9 cellular contexts compared by ENCODE assay signal in genomic region chr22:31139866-31140716, GRCh38. TPM values are rescaled to one million over a fixed set of nuclear protein-coding genes. Genes with fewer than 3 reads are reported as not detected.
DNase-seq lines count a peak whose midpoint lies in the region; ATAC-seq and TF ChIP-seq lines count a peak whose summit lies in the region.
"Had no signal": no experiment of that assay in that cellular context is flagged by ENCODE, and none has a peak within 500 bp of the region (broad histone marks: within the 10 kb centered on the region; RNA-seq: fewer than 3 reads in every experiment).

Gene PLA2G3 (minus strand): TSS chr22:31140508. CDS start chr22:31140354, 154 bp downstream.

- no peak within 1 kb of the TSS for H3K27ac ChIP-seq in IMR-90 (ENCODE audit: insufficient read depth, low read length)
- no peak within 1 kb of the TSS for H3K27ac ChIP-seq in OCI-LY7 (ENCODE audit: low read depth, low read length, poor library complexity, severe bottlenecking)

- TF ChIP-seq POLR2A in IMR-90 (IDR thresholded peaks at IDR 0.05; ENCODE audit: low read depth, low read length): no peak

- no peak within 1 kb of the TSS for H2BK15ac ChIP-seq in IMR-90 (ENCODE audit: low read depth, low read length)

- H2BK120ac ChIP-seq in IMR-90 (ENCODE audit: low read depth, low read length): no peak within 1 kb of the TSS

- H3K79me2 ChIP-seq in OCI-LY7 (ENCODE audit: insufficient read depth, low read depth, low read length): no peaks in the 10 kb centered on the region

- no peak within 1 kb of the TSS for H4K91ac ChIP-seq in IMR-90 (ENCODE audit: insufficient read depth, low read depth, low read length)

- peaks cover 4% of the 10 kb centered on the region; the same call in 1 of the 2 replicates for H3K9me3 ChIP-seq in IMR-90 (ENCODE audit: control insufficient read depth, insufficient read depth, low read length)
- H3K9me3 ChIP-seq in OCI-LY7 (ENCODE audit: low read length): no peaks in the 10 kb centered on the region

- H3K4me3 ChIP-seq in IMR-90 (ENCODE audit: insufficient read depth, low read depth, low read length) (no peak within 1 kb of the TSS), astrocyte of the spinal cord (ENCODE audit: low read depth, low read length) (peak within 1 kb of the TSS; percentile 3), OCI-LY7 (ENCODE audit: low read depth, low read length, poor library complexity, severe bottlenecking) (no peak within 1 kb of the TSS)

- H3K18ac ChIP-seq in IMR-90 (ENCODE audit: low read depth, low read length): no peak within 1 kb of the TSS

- no peak within 1 kb of the TSS for H3K14ac ChIP-seq in IMR-90 (replicated peaks; ENCODE audit: low read depth, low read length)

- H4K20me1 ChIP-seq in IMR-90 (ENCODE audit: insufficient read depth, low read length): no peaks in the 10 kb centered on the region
- no peaks in the 10 kb centered on the region for H4K20me1 ChIP-seq in OCI-LY7 (ENCODE audit: insufficient read depth, low read length)

- BruUV-seq in IMR-90 (replicated peaks; lab: Mats Ljungman, UMichigan) (no TSS peak), OCI-LY7 (replicated peaks; lab: Mats Ljungman, UMichigan) (no TSS peak)

- ATAC-seq in IMR-90 (ENCODE audit: low read depth): peak; percentile 97
- ATAC-seq in HG03354 (IDR thresholded peaks at IDR 0.05; ENCODE audit: poor library complexity, severe bottlenecking, unreplicated experiment): no peak

- no peaks in the 10 kb centered on the region for H3K9me2 ChIP-seq in OCI-LY7 (ENCODE audit: insufficient read depth, low read length)

- no peak within 1 kb of the TSS for H3K23ac ChIP-seq in IMR-90 (ENCODE audit: low read depth, low read length)

- POLR2A ChIA-PET in IMR-90 (lab: Charles Lee; ENCODE audit: unreplicated experiment) (no interaction called here), OCI-LY7 (lab: Charles Lee) (no interaction called here)

- no peak within 1 kb of the TSS for H4K5ac ChIP-seq in IMR-90 (ENCODE audit: low read depth, low read length)

- peak within 1 kb of the TSS; percentile 17 for H2AK9ac ChIP-seq in IMR-90 (replicated peaks; ENCODE audit: low read depth, low read length, poor library complexity)

- DNase-seq in AG08396 (ENCODE audit: low spot score): peak; percentile 72
- DNase-seq in IMR-90: peak; percentile 60
- DNase-seq in astrocyte of the spinal cord (ENCODE audit: low read depth, low spot score): peak; percentile 63
- peak; percentile 94 for DNase-seq in islet precursor cell
- no peak for DNase-seq in cortex of kidney (lab: John Stamatoyannopoulos, UW)
- DNase-seq in stimulated activated CD4-positive, alpha-beta T cell treated with anti-CD3 and anti-CD28 coated beads, Interleukin-15, amount 100 ng/mL, for 24 hours: no peak
- no peak for DNase-seq in OCI-LY7 (ENCODE audit: low spot score)
- DNase-seq: foreskin melanocyte had no signal

- H3K4ac ChIP-seq in IMR-90 (ENCODE audit: low read depth, low read length): no peak within 1 kb of the TSS

- H2BK20ac ChIP-seq in IMR-90 (ENCODE audit: low read depth, low read length): no peak within 1 kb of the TSS

- TF ChIP-seq CTCF in IMR-90 (conservative IDR thresholded peaks at IDR 0.05; ENCODE audit: low read depth, low read length) (0 out of 2 replicates have a peak, but pooled peaks have one; percentile 4), astrocyte of the spinal cord (IDR thresholded peaks at IDR 0.05; ENCODE audit: low read depth, low read length) (peak; percentile 19), OCI-LY7 (conservative IDR thresholded peaks at IDR 0.05; ENCODE audit: low read length) (no peak)

- H3K79me1 ChIP-seq in IMR-90 (ENCODE audit: low read depth in 1 of 2, low read length in 2 of 2): no peaks in the 10 kb centered on the region

- CTCF ChIA-PET in IMR-90 (lab: Yijun Ruan, JAX) (interaction anchor here (0.7 kb wide), 1 partner anchor 1918 kb away, joined by 3 read pairs; no protein-coding TSS in a partner anchor), OCI-LY7 (lab: Charles Lee; ENCODE audit: unreplicated experiment) (no interaction called here)

- H3K27me3 ChIP-seq in IMR-90 (ENCODE audit: control insufficient read depth, insufficient read depth, low read length): peaks cover 29% of the 10 kb centered on the region

- no peak within 1 kb of the TSS for H3K9ac ChIP-seq in IMR-90 (ENCODE audit: low read depth, low read length)

- no peak within 1 kb of the TSS for H3K56ac ChIP-seq in IMR-90 (ENCODE audit: extremely low read depth, insufficient read depth, low read length)

- no peak within 1 kb of the TSS for H3K4me2 ChIP-seq in IMR-90 (ENCODE audit: low read depth, low read length)
- H3K4me2 ChIP-seq in OCI-LY7 (ENCODE audit: low read length): no peak within 1 kb of the TSS

- no peak within 1 kb of the TSS for H2BK5ac ChIP-seq in IMR-90 (ENCODE audit: low read depth, low read length, poor library complexity, severe bottlenecking)

- H3K9me1 ChIP-seq in IMR-90 (ENCODE audit: insufficient read depth, low read length): 0 out of 2 replicates have a peak, but pooled peaks cover 5% of the 10 kb centered on the region

- no peak within 1 kb of the TSS; the same call in 1 of the 2 replicates for H2AK5ac ChIP-seq in IMR-90 (ENCODE audit: low read depth, low read length)

- intact Hi-C loops in IMR-90 (cut with micrococcal nuclease): no loop called here
- intact Hi-C loops in OCI-LY7 (cut with micrococcal nuclease; ENCODE audit: unreplicated experiment): no loop called here

- H3K4me1 ChIP-seq in IMR-90 (ENCODE audit: control insufficient read depth, insufficient read depth, low read length) (no peaks in the 10 kb centered on the region), OCI-LY7 (ENCODE audit: insufficient read depth, low read length, poor library complexity, severe bottlenecking) (no peaks in the 10 kb centered on the region)

- TF ChIP-seq RAD21 in IMR-90 (IDR thresholded peaks at IDR 0.05; ENCODE audit: low read length): no peak

- WGBS in IMR-90 (ENCODE audit: extremely low coverage in 2 of 2, insufficient read length in 1 of 2), 2 experiments: 22% methylated on average over 9 of the region's 24 CpGs; no CpG with 5 or more reads in 1 of the 2 experiments

- dilution Hi-C loops in IMR-90 (cut with HindIII; ENCODE audit: low sequenced_read_pairs, unreplicated experiment): no loop called here

- H2AFZ ChIP-seq in IMR-90 (replicated peaks; ENCODE audit: low read length, poor library complexity) (peak within 1 kb of the TSS; percentile 8), OCI-LY7 (ENCODE audit: low read length) (no peak within 1 kb of the TSS)

- in situ Hi-C loops in IMR-90 (cut with MboI; ENCODE audit: low sequenced_read_pairs): no loop called here
- in situ Hi-C loops in astrocyte of the spinal cord (cut with HindIII; ENCODE audit: low sequenced_read_pairs): no loop called here

- H3K36me3 ChIP-seq in IMR-90 (ENCODE audit: control insufficient read depth, insufficient read depth, low read length) (no peaks in the 10 kb centered on the region), OCI-LY7 (ENCODE audit: insufficient read depth, low read length) (no peaks in the 10 kb centered on the region)

- H4K8ac ChIP-seq in IMR-90 (ENCODE audit: low read depth in 2 of 2, low read length in 2 of 2): no peak within 1 kb of the TSS

TF ChIP-seq in IMR-90, 13 proteins besides CTCF, POLR2A, EP300 and RAD21:
- no peak for TF ChIP-seq FOS (IDR thresholded peaks at IDR 0.05; ENCODE audit: low read depth, low read length)
- no peak for TF ChIP-seq CEBPB (IDR thresholded peaks at IDR 0.05; ENCODE audit: low read depth, low read length)
- no peak for TF ChIP-seq MAZ (IDR thresholded peaks at IDR 0.05; ENCODE audit: borderline replicate concordance, low read depth, low read length)
- no peak for TF ChIP-seq ELK1 (IDR thresholded peaks at IDR 0.05; ENCODE audit: borderline replicate concordance, low read depth, low read length)
- TF ChIP-seq SMC3 (IDR thresholded peaks at IDR 0.05; ENCODE audit: low read depth, low read length): no peak
- no peak for TF ChIP-seq RFX5 (IDR thresholded peaks at IDR 0.05; ENCODE audit: low read depth, low read length)
- no peak for TF ChIP-seq MXI1 (IDR thresholded peaks at IDR 0.05; ENCODE audit: borderline replicate concordance, low read depth, low read length)
- no peak for TF ChIP-seq CHD1 (IDR thresholded peaks at IDR 0.05; ENCODE audit: low read depth, low read length)
- TF ChIP-seq USF2 (IDR thresholded peaks at IDR 0.05; ENCODE audit: low read depth, low read length): no peak
- TF ChIP-seq RCOR1 (IDR thresholded peaks at IDR 0.05; ENCODE audit: insufficient replicate concordance, low read length): no peak
- TF ChIP-seq MAFK (IDR thresholded peaks at IDR 0.05; ENCODE audit: low read depth, low read length): no peak
- no peak for TF ChIP-seq BHLHE40 (IDR thresholded peaks at IDR 0.05; ENCODE audit: low read depth, low read length)
- TF ChIP-seq NFE2L2 (IDR thresholded peaks at IDR 0.05; ENCODE audit: low read depth, low read length): no peak
TF ChIP-seq in IMR-90: peak in this region for 0.

RNA-seq across cellular contexts. Expression of gene PLA2G3, which starts in this region (rescaled TPM):
- under 0.01 TPM in 1 of 2 replicates, not detected in the other for total RNA-seq in IMR-90 (2012; rRNA removed)
- polyA plus RNA-seq in IMR-90 (2012; rRNA removed): 0.07 and 0.12 TPM in 2 replicates
- 0.04 TPM in 1 of 2 replicates, not detected in the other for polyA plus RNA-seq in IMR-90 (2012; cell fraction: cytosol; rRNA removed)
- polyA plus RNA-seq in IMR-90 (2012; cell fraction: nucleus; rRNA removed; ENCODE audit: low replicate concordance): 0.09 and 0.11 TPM in 2 replicates
- total RNA-seq in OCI-LY7 (2014; rRNA removed; shearing (Covaris generic)): not detected in 2 replicates
- total RNA-seq in OCI-LY7 (2022): not detected in 2 replicates

Comparison
In these comparisons a context has a peak if more than half of its experiments do, and no peak if none do; other contexts are left out.
1. Peak in DNase-seq and ATAC-seq in IMR-90; RNA of the gene not detected or under 1 TPM.
2. DNase-seq: peak in AG08396 (single experiment), astrocyte of the spinal cord (single experiment) and islet precursor cell (single experiment); none in cortex of kidney (single experiment), stimulated activated CD4-positive, alpha-beta T cell treated with anti-CD3 and anti-CD28 coated beads, Interleukin-15, amount 100 ng/mL, for 24 hours (single experiment) and OCI-LY7 (single experiment).